ENCODE assay signal across 1 cellular context in the genomic region with DNA sequence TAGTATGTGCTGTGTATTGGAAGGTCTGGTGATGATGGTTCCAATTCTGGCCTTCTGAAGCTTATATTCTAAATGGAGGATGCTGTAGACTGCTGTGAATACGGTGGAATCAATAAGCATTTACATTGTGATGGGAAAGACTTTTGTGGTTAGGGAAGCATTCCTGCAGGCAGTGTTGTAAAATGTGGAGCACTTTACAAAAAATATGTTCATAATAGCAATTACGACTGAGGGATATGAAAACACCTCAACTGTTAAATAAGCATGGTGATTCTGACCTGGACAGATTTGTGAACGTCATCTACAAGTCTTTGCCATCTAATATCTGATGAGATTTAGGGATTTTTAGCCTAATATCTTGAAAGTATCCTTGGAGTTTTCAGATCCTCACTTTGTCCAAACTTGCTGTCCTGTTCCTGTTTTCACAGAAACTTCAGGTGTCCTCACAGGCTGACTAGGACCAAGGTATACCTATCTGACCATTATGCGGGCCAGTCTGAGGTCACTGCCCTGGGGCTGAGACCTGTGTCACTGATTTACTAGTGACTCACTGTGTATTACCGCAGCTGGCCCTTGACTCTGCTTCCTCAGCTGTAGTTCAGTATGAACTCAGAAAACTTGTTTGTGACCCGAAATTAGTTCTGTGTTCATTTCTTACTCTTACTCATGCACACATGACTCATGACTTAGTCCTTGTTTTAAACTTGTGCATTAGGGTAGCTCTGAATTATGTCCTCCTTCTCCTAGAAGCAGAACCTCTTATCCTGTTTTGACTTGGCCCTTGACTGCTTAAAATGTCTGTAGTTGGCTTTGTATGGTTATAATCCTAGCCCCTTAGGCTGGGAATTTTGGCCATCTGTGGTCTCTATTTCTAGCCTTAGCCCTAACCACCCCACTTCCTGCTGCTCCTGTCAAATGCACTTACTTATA.
A peak's percentile ranks its signal among the peaks of the same experiment; 100 is the strongest.
TF ChIP-seq lines count a peak whose summit lies in the region.

No MANE protein-coding gene starts in this region.

TF ChIP-seq in K562, 482 proteins besides CTCF, POLR2A, EP300 and RAD21 (continued from another document):
- TF ChIP-seq, protein P1, sequence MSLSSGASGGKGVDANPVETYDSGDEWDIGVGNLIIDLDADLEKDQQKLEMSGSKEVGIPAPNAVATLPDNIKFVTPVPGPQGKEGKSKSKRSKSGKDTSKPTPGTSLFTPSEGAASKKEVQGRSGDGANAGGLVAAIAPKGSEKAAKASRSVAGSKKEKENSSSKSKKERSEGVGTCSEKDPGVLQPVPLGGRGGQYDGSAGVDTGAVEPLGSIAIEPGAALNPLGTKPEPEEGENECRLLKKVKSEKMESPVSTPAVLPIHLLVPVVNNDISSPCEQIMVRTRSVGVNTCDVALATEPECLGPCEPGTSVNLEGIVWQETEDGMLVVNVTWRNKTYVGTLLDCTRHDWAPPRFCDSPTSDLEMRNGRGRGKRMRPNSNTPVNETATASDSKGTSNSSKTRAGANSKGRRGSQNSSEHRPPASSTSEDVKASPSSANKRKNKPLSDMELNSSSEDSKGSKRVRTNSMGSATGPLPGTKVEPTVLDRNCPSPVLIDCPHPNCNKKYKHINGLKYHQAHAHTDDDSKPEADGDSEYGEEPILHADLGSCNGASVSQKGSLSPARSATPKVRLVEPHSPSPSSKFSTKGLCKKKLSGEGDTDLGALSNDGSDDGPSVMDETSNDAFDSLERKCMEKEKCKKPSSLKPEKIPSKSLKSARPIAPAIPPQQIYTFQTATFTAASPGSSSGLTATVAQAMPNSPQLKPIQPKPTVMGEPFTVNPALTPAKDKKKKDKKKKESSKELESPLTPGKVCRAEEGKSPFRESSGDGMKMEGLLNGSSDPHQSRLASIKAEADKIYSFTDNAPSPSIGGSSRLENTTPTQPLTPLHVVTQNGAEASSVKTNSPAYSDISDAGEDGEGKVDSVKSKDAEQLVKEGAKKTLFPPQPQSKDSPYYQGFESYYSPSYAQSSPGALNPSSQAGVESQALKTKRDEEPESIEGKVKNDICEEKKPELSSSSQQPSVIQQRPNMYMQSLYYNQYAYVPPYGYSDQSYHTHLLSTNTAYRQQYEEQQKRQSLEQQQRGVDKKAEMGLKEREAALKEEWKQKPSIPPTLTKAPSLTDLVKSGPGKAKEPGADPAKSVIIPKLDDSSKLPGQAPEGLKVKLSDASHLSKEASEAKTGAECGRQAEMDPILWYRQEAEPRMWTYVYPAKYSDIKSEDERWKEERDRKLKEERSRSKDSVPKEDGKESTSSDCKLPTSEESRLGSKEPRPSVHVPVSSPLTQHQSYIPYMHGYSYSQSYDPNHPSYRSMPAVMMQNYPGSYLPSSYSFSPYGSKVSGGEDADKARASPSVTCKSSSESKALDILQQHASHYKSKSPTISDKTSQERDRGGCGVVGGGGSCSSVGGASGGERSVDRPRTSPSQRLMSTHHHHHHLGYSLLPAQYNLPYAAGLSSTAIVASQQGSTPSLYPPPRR (CRISPR knock-in tag; IDR thresholded peaks at IDR 0.05; ENCODE audit: borderline replicate concordance), result no peak
- TF ChIP-seq, protein P2, sequence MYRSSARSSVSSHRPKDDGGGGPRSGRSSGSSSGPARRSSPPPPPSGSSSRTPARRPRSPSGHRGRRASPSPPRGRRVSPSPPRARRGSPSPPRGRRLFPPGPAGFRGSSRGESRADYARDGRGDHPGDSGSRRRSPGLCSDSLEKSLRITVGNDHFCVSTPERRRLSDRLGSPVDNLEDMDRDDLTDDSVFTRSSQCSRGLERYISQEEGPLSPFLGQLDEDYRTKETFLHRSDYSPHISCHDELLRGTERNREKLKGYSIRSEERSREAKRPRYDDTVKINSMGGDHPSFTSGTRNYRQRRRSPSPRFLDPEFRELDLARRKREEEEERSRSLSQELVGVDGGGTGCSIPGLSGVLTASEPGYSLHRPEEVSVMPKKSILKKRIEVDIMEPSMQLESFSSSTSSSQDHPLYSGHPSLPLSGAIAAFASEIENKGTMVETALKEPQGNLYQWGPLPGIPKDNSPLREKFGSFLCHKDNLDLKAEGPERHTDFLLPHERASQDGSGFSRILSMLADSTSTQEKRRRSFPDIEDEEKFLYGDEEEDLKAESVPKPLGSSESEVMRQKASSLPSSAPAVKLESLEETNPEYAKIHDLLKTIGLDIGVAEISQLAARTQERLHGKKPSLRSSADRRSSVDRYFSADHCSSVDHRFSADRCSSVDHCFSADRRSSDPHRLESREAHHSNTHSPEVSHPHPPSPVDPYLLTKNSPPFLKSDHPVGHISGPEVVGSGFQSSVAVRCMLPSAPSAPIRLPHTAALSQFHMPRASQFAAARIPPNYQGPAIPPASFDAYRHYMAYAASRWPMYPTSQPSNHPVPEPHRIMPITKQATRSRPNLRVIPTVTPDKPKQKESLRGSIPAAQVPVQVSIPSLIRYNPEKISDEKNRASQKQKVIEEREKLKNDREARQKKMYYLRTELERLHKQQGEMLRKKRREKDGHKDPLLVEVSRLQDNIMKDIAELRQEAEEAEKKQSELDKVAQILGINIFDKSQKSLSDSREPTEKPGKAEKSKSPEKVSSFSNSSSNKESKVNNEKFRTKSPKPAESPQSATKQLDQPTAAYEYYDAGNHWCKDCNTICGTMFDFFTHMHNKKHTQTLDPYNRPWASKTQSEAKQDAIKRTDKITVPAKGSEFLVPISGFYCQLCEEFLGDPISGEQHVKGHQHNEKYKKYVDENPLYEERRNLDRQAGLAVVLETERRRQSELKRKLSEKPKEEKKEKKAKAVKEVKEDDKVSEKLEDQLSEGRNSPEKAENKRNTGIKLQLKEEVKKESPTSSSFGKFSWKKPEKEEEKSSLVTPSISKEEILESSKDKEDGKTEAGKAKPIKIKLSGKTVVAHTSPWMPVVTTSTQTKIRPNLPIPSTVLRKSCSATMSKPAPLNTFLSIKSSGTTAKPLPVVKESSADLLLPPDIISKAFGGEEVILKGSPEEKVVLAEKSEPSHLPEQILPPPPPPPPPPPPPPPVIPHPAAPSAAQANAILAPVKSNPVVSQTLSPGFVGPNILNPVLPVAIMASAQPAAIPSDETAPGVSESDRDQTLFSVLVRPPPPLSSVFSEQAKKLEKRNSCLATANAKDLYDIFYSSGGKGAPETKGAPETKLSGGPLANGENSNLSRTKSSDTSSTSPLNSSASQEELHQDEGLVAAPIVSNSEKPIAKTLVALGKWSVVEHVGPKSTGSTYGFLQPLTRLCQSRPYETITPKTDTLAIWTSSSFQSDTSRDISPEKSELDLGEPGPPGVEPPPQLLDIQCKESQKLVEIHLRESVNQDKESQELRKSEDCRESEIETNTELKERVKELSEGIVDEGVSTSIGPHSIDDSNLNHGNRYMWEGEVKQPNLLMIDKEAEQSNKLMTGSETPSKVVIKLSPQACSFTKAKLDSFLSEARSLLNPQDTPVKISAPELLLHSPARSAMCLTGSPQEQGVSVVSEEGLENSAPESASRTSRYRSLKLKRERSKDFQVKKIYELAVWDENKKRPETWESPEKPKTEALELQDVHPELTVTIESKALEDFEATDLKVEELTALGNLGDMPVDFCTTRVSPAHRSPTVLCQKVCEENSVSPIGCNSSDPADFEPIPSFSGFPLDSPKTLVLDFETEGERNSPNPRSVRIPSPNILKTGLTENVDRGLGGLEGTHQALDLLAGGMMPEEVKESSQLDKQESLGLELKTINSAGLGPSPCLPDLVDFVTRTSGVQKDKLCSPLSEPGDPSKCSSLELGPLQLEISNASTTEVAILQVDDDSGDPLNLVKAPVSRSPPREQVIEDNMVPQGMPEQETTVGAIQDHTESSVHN (IDR thresholded peaks at IDR 0.05; ENCODE audit: borderline replicate concordance in 1 of 2, low read depth in 1 of 2), result 0 out of 4 replicates have a peak, but pooled peaks of 1 of the 2 experiments have one; percentile 45
- TF ChIP-seq KDM1A (IDR thresholded peaks at IDR 0.05) (peak; percentile 88), ATF7 (IDR thresholded peaks at IDR 0.05) (peak; percentile 46; the same call in 1 of the 2 replicates), GTF2A2 (tag; IDR thresholded peaks at IDR 0.05) (no peak), NRF1 (conservative IDR thresholded peaks at IDR 0.05 in 1 of 2, IDR thresholded peaks at IDR 0.05 in 1 of 2) (no peak), ARID1B (IDR thresholded peaks at IDR 0.05) (peak; percentile 65; the same call in 1 of the 2 replicates), CHD4 (IDR thresholded peaks at IDR 0.05; ENCODE audit: insufficient read depth, insufficient replicate concordance, low read depth, low read length, poor library complexity, severe bottlenecking) (no peak), ZNF253 (CRISPR knock-in tag; conservative IDR thresholded peaks at IDR 0.05) (no peak), XRCC4 (IDR thresholded peaks at IDR 0.05; ENCODE audit: extremely low read depth, insufficient read depth, insufficient read length) (no peak), SMARCB1 (IDR thresholded peaks at IDR 0.05; ENCODE audit: insufficient read length, low read depth) (no peak), ZNF224 (CRISPR knock-in tag; IDR thresholded peaks at IDR 0.05) (no peak), PHF21A (IDR thresholded peaks at IDR 0.05; ENCODE audit: borderline replicate concordance, low read depth) (no peak; the same call in 1 of the 2 replicates), CBX5 (IDR thresholded peaks at IDR 0.05; ENCODE audit: borderline replicate concordance, low read depth) (no peak), ZC3H4 (CRISPR knock-in tag; IDR thresholded peaks at IDR 0.05; ENCODE audit: borderline replicate concordance) (no peak), MTA1 (IDR thresholded peaks at IDR 0.05; ENCODE audit: borderline replicate concordance) (0 out of 2 replicates have a peak, but pooled peaks have one; percentile 28), TRIM24 (IDR thresholded peaks at IDR 0.05) (peak in 1 of 2 experiments; percentile 56; a peak in 2 of 4 replicates), JUND (IDR thresholded peaks at IDR 0.05; ENCODE audit: borderline replicate concordance, low read depth, low read length) (peak; percentile 77; the same call in 1 of the 2 replicates), JUND (tag; IDR thresholded peaks at IDR 0.05; ENCODE audit: borderline replicate concordance, low read depth, low read length) (peak; percentile 74; the same call in 2 of the 3 replicates), FOS (IDR thresholded peaks at IDR 0.05; ENCODE audit: extremely low read depth, insufficient read length) (peak; percentile 13), EHMT2 (IDR thresholded peaks at IDR 0.05) (no peak), SMARCA4 (IDR thresholded peaks at IDR 0.05) (peak; percentile 58; the same call in 1 of the 2 replicates), SMARCE1 (IDR thresholded peaks at IDR 0.05) (peak; percentile 70), U2AF1 (optimal IDR thresholded peaks at IDR 0.05; ENCODE audit: low read depth, low read length) (no peak), GTF2E2 (tag; IDR thresholded peaks at IDR 0.05) (no peak), NR2C2 (CRISPR knock-in tag; IDR thresholded peaks at IDR 0.05) (no peak), NR2C2 (tag; IDR thresholded peaks at IDR 0.05) (peak; percentile 42; the same call in 1 of the 2 replicates), ASH1L (IDR thresholded peaks at IDR 0.05; ENCODE audit: borderline replicate concordance, low read depth, partially characterized antibody) (no peak), NEUROD1 (IDR thresholded peaks at IDR 0.05; ENCODE audit: borderline replicate concordance, low read depth, low read length, partially characterized antibody) (no peak), SMARCC2 (IDR thresholded peaks at IDR 0.05; ENCODE audit: low read depth) (0 out of 2 replicates have a peak, but pooled peaks have one; percentile 27), RUNX1 (IDR thresholded peaks at IDR 0.05; ENCODE audit: low read depth) (no peak), RCOR1 (IDR thresholded peaks at IDR 0.05; ENCODE audit: borderline replicate concordance in 1 of 2, low read depth in 2 of 2, low read length in 2 of 2) (peak in 1 of 2 experiments; percentile 78; a peak in 1 of 4 replicates), HMG20A (CRISPR knock-in tag; conservative IDR thresholded peaks at IDR 0.05) (no peak), CBFA2T3 (IDR thresholded peaks at IDR 0.05) (peak; percentile 49), ZNF263 (CRISPR knock-in tag; IDR thresholded peaks at IDR 0.05; ENCODE audit: borderline replicate concordance) (no peak), ZNF707 (CRISPR knock-in tag; conservative IDR thresholded peaks at IDR 0.05) (no peak)
- TF ChIP-seq, protein P3, sequence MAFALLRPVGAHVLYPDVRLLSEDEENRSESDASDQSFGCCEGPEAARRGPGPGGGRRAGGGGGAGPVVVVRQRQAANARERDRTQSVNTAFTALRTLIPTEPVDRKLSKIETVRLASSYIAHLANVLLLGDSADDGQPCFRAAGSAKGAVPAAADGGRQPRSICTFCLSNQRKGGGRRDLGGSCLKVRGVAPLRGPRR (CRISPR knock-in tag; IDR thresholded peaks at IDR 0.05), result no peak
- TF ChIP-seq, protein P4, sequence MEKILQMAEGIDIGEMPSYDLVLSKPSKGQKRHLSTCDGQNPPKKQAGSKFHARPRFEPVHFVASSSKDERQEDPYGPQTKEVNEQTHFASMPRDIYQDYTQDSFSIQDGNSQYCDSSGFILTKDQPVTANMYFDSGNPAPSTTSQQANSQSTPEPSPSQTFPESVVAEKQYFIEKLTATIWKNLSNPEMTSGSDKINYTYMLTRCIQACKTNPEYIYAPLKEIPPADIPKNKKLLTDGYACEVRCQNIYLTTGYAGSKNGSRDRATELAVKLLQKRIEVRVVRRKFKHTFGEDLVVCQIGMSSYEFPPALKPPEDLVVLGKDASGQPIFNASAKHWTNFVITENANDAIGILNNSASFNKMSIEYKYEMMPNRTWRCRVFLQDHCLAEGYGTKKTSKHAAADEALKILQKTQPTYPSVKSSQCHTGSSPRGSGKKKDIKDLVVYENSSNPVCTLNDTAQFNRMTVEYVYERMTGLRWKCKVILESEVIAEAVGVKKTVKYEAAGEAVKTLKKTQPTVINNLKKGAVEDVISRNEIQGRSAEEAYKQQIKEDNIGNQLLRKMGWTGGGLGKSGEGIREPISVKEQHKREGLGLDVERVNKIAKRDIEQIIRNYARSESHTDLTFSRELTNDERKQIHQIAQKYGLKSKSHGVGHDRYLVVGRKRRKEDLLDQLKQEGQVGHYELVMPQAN (IDR thresholded peaks at IDR 0.05; ENCODE audit: borderline replicate concordance), result no peak
- TF ChIP-seq, protein P5, sequence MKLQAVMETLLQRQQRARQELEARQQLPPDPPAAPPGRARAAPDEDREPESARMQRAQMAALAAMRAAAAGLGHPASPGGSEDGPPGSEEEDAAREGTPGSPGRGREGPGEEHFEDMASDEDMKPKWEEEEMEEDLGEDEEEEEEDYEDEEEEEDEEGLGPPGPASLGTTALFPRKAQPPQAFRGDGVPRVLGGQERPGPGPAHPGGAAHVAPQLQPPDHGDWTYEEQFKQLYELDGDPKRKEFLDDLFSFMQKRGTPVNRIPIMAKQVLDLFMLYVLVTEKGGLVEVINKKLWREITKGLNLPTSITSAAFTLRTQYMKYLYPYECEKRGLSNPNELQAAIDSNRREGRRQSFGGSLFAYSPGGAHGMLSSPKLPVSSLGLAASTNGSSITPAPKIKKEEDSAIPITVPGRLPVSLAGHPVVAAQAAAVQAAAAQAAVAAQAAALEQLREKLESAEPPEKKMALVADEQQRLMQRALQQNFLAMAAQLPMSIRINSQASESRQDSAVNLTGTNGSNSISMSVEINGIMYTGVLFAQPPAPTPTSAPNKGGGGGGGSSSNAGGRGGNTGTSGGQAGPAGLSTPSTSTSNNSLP (IDR thresholded peaks at IDR 0.05; ENCODE audit: borderline replicate concordance, low read depth, low read length), result no peak
- TF ChIP-seq, protein P6, sequence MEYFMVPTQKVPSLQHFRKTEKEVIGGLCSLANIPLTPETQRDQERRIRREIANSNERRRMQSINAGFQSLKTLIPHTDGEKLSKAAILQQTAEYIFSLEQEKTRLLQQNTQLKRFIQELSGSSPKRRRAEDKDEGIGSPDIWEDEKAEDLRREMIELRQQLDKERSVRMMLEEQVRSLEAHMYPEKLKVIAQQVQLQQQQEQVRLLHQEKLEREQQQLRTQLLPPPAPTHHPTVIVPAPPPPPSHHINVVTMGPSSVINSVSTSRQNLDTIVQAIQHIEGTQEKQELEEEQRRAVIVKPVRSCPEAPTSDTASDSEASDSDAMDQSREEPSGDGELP (CRISPR knock-in tag; IDR thresholded peaks at IDR 0.05; ENCODE audit: borderline replicate concordance), result 0 out of 2 replicates have a peak, but pooled peaks have one; percentile 20
